Comparison of ENCODE assay signal across 1 cellular context in genomic region chr9:130368631-130369103, GRCh38.
TF ChIP-seq lines count a peak whose summit lies in the region.

No MANE protein-coding gene starts in this region.

TF ChIP-seq in HEK293, 187 proteins besides CTCF, POLR2A, EP300 and RAD21 (continued from another document):
- peak; percentile 45 for TF ChIP-seq PATZ1 (tag by site-specific recombination; IDR thresholded peaks at IDR 0.05)
- TF ChIP-seq ZNF133 (tag by site-specific recombination; IDR thresholded peaks at IDR 0.05) = no peak
- peak; percentile 90 for TF ChIP-seq KLF1 (tag by site-specific recombination; IDR thresholded peaks at IDR 0.05)
- TF ChIP-seq ZNF2 (tag by site-specific recombination; IDR thresholded peaks at IDR 0.05) = peak; percentile 92
- no peak for TF ChIP-seq ZNF791 (tag by site-specific recombination; IDR thresholded peaks at IDR 0.05)
- no peak for TF ChIP-seq ZNF513 (tag by site-specific recombination; IDR thresholded peaks at IDR 0.05)
- TF ChIP-seq ZNF48 (tag by site-specific recombination; IDR thresholded peaks at IDR 0.05) = no peak
- no peak for TF ChIP-seq ZNF138 (tag by site-specific recombination; IDR thresholded peaks at IDR 0.05; ENCODE audit: borderline replicate concordance)
- TF ChIP-seq ZNF843 (tag by site-specific recombination; IDR thresholded peaks at IDR 0.05) = no peak
- peak; percentile 80 for TF ChIP-seq ZFHX2 (tag by site-specific recombination; conservative IDR thresholded peaks at IDR 0.05)
- no peak for TF ChIP-seq ZNF223 (tag by site-specific recombination; IDR thresholded peaks at IDR 0.05)
- TF ChIP-seq SP2 (tag by site-specific recombination; IDR thresholded peaks at IDR 0.05) = peak; percentile 49
